ENCODE assay signal across 1 cellular context in genomic region chr9:136769710-136770191, GRCh38.
TF ChIP-seq lines count a peak whose summit lies in the region.

No MANE protein-coding gene starts in this region.

TF ChIP-seq in K562, 482 proteins besides CTCF, POLR2A, EP300 and RAD21 (continued from another document):
- TF ChIP-seq PCBP1 (IDR thresholded peaks at IDR 0.05; ENCODE audit: low read depth, low read length, poor library complexity, severe bottlenecking): peak; percentile 39
- TF ChIP-seq ELF2 (CRISPR knock-in tag; IDR thresholded peaks at IDR 0.05): no peak
- TF ChIP-seq CREM (IDR thresholded peaks at IDR 0.05; ENCODE audit: low read depth): peak; percentile 38; the same call in 1 of the 2 replicates
- no peak for TF ChIP-seq ZNF197 (CRISPR knock-in tag; IDR thresholded peaks at IDR 0.05; ENCODE audit: low read depth)
- TF ChIP-seq CXXC5 (CRISPR knock-in tag; IDR thresholded peaks at IDR 0.05): peak; percentile 28; the same call in 1 of the 2 replicates
- TF ChIP-seq TCF15 (CRISPR knock-in tag; IDR thresholded peaks at IDR 0.05): no peak
- TF ChIP-seq ZNF586 (CRISPR knock-in tag; conservative IDR thresholded peaks at IDR 0.05): no peak
- TF ChIP-seq PKNOX1 (IDR thresholded peaks at IDR 0.05): peak; percentile 33; the same call in 1 of the 2 replicates
- TF ChIP-seq NELFE (IDR thresholded peaks at IDR 0.05; ENCODE audit: insufficient read depth, insufficient read length): no peak
- TF ChIP-seq, protein P1, sequence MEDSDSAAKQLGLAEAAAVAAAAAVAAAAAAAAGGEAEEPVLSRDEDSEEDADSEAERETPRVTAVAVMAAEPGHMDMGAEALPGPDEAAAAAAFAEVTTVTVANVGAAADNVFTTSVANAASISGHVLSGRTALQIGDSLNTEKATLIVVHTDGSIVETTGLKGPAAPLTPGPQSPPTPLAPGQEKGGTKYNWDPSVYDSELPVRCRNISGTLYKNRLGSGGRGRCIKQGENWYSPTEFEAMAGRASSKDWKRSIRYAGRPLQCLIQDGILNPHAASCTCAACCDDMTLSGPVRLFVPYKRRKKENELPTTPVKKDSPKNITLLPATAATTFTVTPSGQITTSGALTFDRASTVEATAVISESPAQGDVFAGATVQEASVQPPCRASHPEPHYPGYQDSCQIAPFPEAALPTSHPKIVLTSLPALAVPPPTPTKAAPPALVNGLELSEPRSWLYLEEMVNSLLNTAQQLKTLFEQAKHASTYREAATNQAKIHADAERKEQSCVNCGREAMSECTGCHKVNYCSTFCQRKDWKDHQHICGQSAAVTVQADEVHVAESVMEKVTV (CRISPR knock-in tag; IDR thresholded peaks at IDR 0.05): no peak
- TF ChIP-seq NR2C1 (IDR thresholded peaks at IDR 0.05): no peak
- TF ChIP-seq NR2C1 (tag; IDR thresholded peaks at IDR 0.05): no peak
- no peak for TF ChIP-seq HLTF (IDR thresholded peaks at IDR 0.05)
- TF ChIP-seq MED1 (CRISPR knock-in tag; IDR thresholded peaks at IDR 0.05; ENCODE audit: borderline replicate concordance): no peak
- TF ChIP-seq TGIF2 (CRISPR knock-in tag; IDR thresholded peaks at IDR 0.05): no peak
- no peak for TF ChIP-seq CEBPG (CRISPR knock-in tag; IDR thresholded peaks at IDR 0.05)
- no peak for TF ChIP-seq CEBPG (tag; conservative IDR thresholded peaks at IDR 0.05 in 1 of 2, IDR thresholded peaks at IDR 0.05 in 1 of 2)
- TF ChIP-seq RCOR1 (IDR thresholded peaks at IDR 0.05; ENCODE audit: borderline replicate concordance in 1 of 2, low read depth in 2 of 2, low read length in 2 of 2): peak in 1 of 2 experiments; percentile 33; a peak in 1 of 4 replicates
- no peak for TF ChIP-seq LARP7 (IDR thresholded peaks at IDR 0.05)
- no peak for TF ChIP-seq ZNF583 (CRISPR knock-in tag; IDR thresholded peaks at IDR 0.05)
- TF ChIP-seq, protein P2, sequence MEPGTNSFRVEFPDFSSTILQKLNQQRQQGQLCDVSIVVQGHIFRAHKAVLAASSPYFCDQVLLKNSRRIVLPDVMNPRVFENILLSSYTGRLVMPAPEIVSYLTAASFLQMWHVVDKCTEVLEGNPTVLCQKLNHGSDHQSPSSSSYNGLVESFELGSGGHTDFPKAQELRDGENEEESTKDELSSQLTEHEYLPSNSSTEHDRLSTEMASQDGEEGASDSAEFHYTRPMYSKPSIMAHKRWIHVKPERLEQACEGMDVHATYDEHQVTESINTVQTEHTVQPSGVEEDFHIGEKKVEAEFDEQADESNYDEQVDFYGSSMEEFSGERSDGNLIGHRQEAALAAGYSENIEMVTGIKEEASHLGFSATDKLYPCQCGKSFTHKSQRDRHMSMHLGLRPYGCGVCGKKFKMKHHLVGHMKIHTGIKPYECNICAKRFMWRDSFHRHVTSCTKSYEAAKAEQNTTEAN (CRISPR knock-in tag; IDR thresholded peaks at IDR 0.05): no peak
- TF ChIP-seq, protein P3, sequence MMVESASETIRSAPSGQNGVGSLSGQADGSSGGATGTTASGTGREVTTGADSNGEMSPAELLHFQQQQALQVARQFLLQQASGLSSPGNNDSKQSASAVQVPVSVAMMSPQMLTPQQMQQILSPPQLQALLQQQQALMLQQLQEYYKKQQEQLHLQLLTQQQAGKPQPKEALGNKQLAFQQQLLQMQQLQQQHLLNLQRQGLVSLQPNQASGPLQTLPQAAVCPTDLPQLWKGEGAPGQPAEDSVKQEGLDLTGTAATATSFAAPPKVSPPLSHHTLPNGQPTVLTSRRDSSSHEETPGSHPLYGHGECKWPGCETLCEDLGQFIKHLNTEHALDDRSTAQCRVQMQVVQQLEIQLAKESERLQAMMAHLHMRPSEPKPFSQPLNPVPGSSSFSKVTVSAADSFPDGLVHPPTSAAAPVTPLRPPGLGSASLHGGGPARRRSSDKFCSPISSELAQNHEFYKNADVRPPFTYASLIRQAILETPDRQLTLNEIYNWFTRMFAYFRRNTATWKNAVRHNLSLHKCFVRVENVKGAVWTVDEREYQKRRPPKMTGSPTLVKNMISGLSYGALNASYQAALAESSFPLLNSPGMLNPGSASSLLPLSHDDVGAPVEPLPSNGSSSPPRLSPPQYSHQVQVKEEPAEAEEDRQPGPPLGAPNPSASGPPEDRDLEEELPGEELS (CRISPR knock-in tag; IDR thresholded peaks at IDR 0.05; ENCODE audit: borderline replicate concordance): no peak
- TF ChIP-seq MCM3 (IDR thresholded peaks at IDR 0.05): no peak
- TF ChIP-seq NRF1 (conservative IDR thresholded peaks at IDR 0.05 in 1 of 2, IDR thresholded peaks at IDR 0.05 in 1 of 2): 0 out of 4 replicates have a peak, but pooled peaks of 1 of the 2 experiments have one; percentile 26
- no peak for TF ChIP-seq HES1 (IDR thresholded peaks at IDR 0.05; ENCODE audit: low read depth)
- TF ChIP-seq NFRKB (IDR thresholded peaks at IDR 0.05; ENCODE audit: low read depth): no peak
- no peak for TF ChIP-seq RBM39 (optimal IDR thresholded peaks at IDR 0.05; ENCODE audit: low read depth, low read length)
- TF ChIP-seq RFX7 (CRISPR knock-in tag; IDR thresholded peaks at IDR 0.05): no peak
- no peak for TF ChIP-seq HDAC3 (IDR thresholded peaks at IDR 0.05; ENCODE audit: borderline replicate concordance, partially characterized antibody)
- no peak for TF ChIP-seq HOXB6 (CRISPR knock-in tag; IDR thresholded peaks at IDR 0.05; ENCODE audit: borderline replicate concordance)
- no peak for TF ChIP-seq ZNF12 (CRISPR knock-in tag; IDR thresholded peaks at IDR 0.05)
